15 cellular contexts compared by ENCODE assay signal in the genomic region with DNA sequence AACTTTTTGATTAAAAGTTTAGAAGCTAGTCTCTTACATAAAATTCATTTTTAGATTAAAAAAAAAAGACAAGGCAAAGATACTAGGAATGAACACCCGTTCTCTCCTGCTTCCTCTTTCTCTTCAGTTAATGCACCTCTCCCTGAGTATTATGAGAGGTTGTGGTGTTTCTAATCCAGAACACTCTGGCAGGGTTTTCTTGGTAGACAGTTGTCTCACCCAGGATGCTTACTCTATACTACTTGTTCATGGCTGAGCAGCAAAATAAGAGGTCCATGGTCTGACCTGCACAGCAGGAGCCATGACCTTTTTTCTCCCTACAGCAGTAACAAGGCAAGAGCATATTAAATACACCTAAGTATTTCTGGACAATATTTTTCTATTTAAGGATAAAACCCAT.
DNase-seq lines count a peak whose midpoint lies in the region; ATAC-seq and TF ChIP-seq lines count a peak whose summit lies in the region.
"Had no signal": no experiment of that assay in that cellular context is flagged by ENCODE, and none has a peak within 500 bp of the region (broad histone marks: within the 10 kb centered on the region; RNA-seq: fewer than 3 reads in every experiment).

No MANE protein-coding gene starts in this region.

- TF ChIP-seq CTCF in PC-3 (conservative IDR thresholded peaks at IDR 0.05; ENCODE audit: low read depth, low read length) (no peak), spleen (IDR thresholded peaks at IDR 0.05 in 8 of 11, conservative IDR thresholded peaks at IDR 0.05 in 3 of 11) (no peak), mammary epithelial cell (conservative IDR thresholded peaks at IDR 0.05 in 1 of 2, IDR thresholded peaks at IDR 0.05 in 1 of 2; ENCODE audit: extremely low read depth in 1 of 2, insufficient read depth in 1 of 2, low read depth in 1 of 2, low read length in 2 of 2) (no peak)

- H3K9ac ChIP-seq in PC-3 (ENCODE audit: low read length) (no peak overlapping the region), mesenchymal stem cell (ENCODE audit: low read length) (no peak overlapping the region), mammary epithelial cell (ENCODE audit: insufficient read depth, low read length) (no peak overlapping the region)

- H3K79me2 ChIP-seq in PC-3 (ENCODE audit: low read length) (peaks cover 9% of the 10 kb centered on the region; the same call in 1 of the 2 replicates), mammary epithelial cell (ENCODE audit: insufficient read depth, low read length) (peaks cover 17% of the 10 kb centered on the region)

- no peak overlapping the region for H3K23ac ChIP-seq in mesenchymal stem cell (ENCODE audit: low read length in 2 of 2)

- no peak overlapping the region for H3K14ac ChIP-seq in mesenchymal stem cell (ENCODE audit: low read length in 2 of 2)

- no peak overlapping the region for H2BK12ac ChIP-seq in mesenchymal stem cell (ENCODE audit: low read length in 2 of 2)

- H3K27ac ChIP-seq in PC-3 (ENCODE audit: low read length), result peak overlapping the region; percentile 39; the same call in 1 of the 2 replicates
- H3K27ac ChIP-seq in mesenchymal stem cell (ENCODE audit: low read length, poor library complexity, severe bottlenecking), result peak overlapping the region; percentile 8
- H3K27ac ChIP-seq in spleen, result no peak overlapping the region
- no peak overlapping the region for H3K27ac ChIP-seq in mammary epithelial cell (ENCODE audit: insufficient read depth, low read depth, low read length)

- H2AFZ ChIP-seq in PC-3 (ENCODE audit: low read length) (no peak overlapping the region), mesenchymal stem cell (ENCODE audit: low read depth, low read length) (no peak overlapping the region), mammary epithelial cell (ENCODE audit: low read depth, low read length) (no peak overlapping the region)

- H3K4me1 ChIP-seq in PC-3 (ENCODE audit: insufficient read depth, low read length) (peaks cover 46% of the 10 kb centered on the region), mesenchymal stem cell (ENCODE audit: control insufficient read depth, insufficient read depth, low read depth, low read length) (no peaks in the 10 kb centered on the region), spleen (peaks cover 0 to 26% (median 0%) of the 10 kb centered on the region in 6 donors), mammary epithelial cell (ENCODE audit: insufficient read depth, low read length) (no peaks in the 10 kb centered on the region)

- ATAC-seq in HG02884 (IDR thresholded peaks at IDR 0.05; ENCODE audit: unreplicated experiment) (peak; percentile 62), PC-3 (peak; percentile 14; the same call in 1 of the 2 replicates)

- no peak overlapping the region for H4K91ac ChIP-seq in mesenchymal stem cell (ENCODE audit: low read length)

- intact Hi-C loops in PC-3 (cut with micrococcal nuclease) (loop anchor here (5.0 kb wide), 1 partner anchor 60 kb away; no protein-coding TSS in a partner anchor), spleen (cut with DNase I; ENCODE audit: low total_unique reads) (no loop called here), mammary epithelial cell (cut with micrococcal nuclease) (no loop called here)

- no peak overlapping the region for H2BK5ac ChIP-seq in mesenchymal stem cell (ENCODE audit: low read depth, low read length, poor library complexity, severe bottlenecking)

- CTCF ChIA-PET in PC-3 (lab: Charles Lee) (no interaction called here), mammary epithelial cell (lab: Charles Lee; ENCODE audit: low non-redundant PET) (interaction anchor here (0.7 kb wide), 1 partner anchor 123 kb away, joined by 4 read pairs; no protein-coding TSS in a partner anchor)
- CTCF ChIA-PET in activated naive CD4-positive, alpha-beta T cell treated with anti-CD3 and anti-CD28 coated beads, Interleukin-2, amount 10 ng/mL, durations not matched to agents 7 days and 5 days (lab: Charles Lee), result no interaction called here

- no peaks in the 10 kb centered on the region for H3F3A ChIP-seq in PC-3 (ENCODE audit: low read length, unreplicated experiment)

- H3K4me3 ChIP-seq in PC-3 (ENCODE audit: low read length) (no peak overlapping the region), mesenchymal stem cell (ENCODE audit: insufficient read depth in 1 of 2, low read depth in 1 of 2, low read length in 2 of 2) (no peak overlapping the region), spleen (no peak overlapping the region), mammary epithelial cell (replicated peaks in 1 of 3; ENCODE audit: insufficient read depth in 1 of 3, low read depth in 2 of 3, low read length in 3 of 3) (no peak overlapping the region)

- no peaks in the 10 kb centered on the region for H3K9me3 Mint-ChIP-seq in activated naive CD4-positive, alpha-beta T cell treated with anti-CD3 and anti-CD28 coated beads, Interleukin-2, amount 10 ng/mL, durations not matched to agents 7 days and 5 days
- H3K9me3 Mint-ChIP-seq: activated naive CD4-positive, alpha-beta T cell treated with anti-CD3 and anti-CD28 coated beads, Interleukin-2, amount 50 U/mL, for 24 hours had no signal

- H3K4ac ChIP-seq in mesenchymal stem cell (ENCODE audit: low read depth in 1 of 2, low read length in 2 of 2), result no peak overlapping the region

- no peaks in the 10 kb centered on the region for H3K27me3 Mint-ChIP-seq in activated naive CD4-positive, alpha-beta T cell treated with anti-CD3 and anti-CD28 coated beads, Interleukin-2, amount 10 ng/mL, durations not matched to agents 7 days and 5 days
- H3K27me3 Mint-ChIP-seq: activated naive CD4-positive, alpha-beta T cell treated with anti-CD3 and anti-CD28 coated beads, Interleukin-2, amount 50 U/mL, for 24 hours had no signal

- POLR2A ChIA-PET in PC-3 (lab: Charles Lee; ENCODE audit: unreplicated experiment), result no interaction called here

- TF ChIP-seq POLR2A in spleen (IDR thresholded peaks at IDR 0.05), result no peak

- H3K36me3 ChIP-seq in PC-3 (ENCODE audit: low read depth, low read length), result no peaks in the 10 kb centered on the region; the same call in 1 of the 2 replicates
- H3K36me3 ChIP-seq in mesenchymal stem cell (ENCODE audit: control insufficient read depth in 1 of 2, insufficient read depth in 2 of 2, low read depth in 1 of 2, low read length in 2 of 2), result peaks cover 5 to 14% of the 10 kb centered on the region in 2 experiments
- H3K36me3 ChIP-seq in spleen, result peaks cover 0 to 35% (median 12%) of the 10 kb centered on the region in 6 donors
- H3K36me3 ChIP-seq in mammary epithelial cell (ENCODE audit: insufficient read depth, low read length), result no peaks in the 10 kb centered on the region

- WGBS in mesenchymal stem cell, result no CpG with 5 or more reads among the region's 1 CpG
- 39 to 62% (median 56%) methylated on average over 1 of the region's 1 CpG for WGBS in spleen, 5 donors
- 100% methylated on average over 1 of the region's 1 CpG for WGBS in mammary epithelial cell (ENCODE audit: low coverage, missing lambda C conversion rate)

- H3K79me1 ChIP-seq in mesenchymal stem cell (replicated peaks; ENCODE audit: low read length, poor library complexity, severe bottlenecking), result peaks cover 12% of the 10 kb centered on the region

- H3K27ac Mint-ChIP-seq in activated naive CD4-positive, alpha-beta T cell treated with anti-CD3 and anti-CD28 coated beads, Interleukin-2, amount 10 ng/mL, durations not matched to agents 7 days and 5 days, result no peak overlapping the region

- no peak overlapping the region for H3K4me3 Mint-ChIP-seq in activated naive CD4-positive, alpha-beta T cell treated with anti-CD3 and anti-CD28 coated beads, Interleukin-2, amount 10 ng/mL, durations not matched to agents 7 days and 5 days
- H3K4me3 Mint-ChIP-seq: activated naive CD4-positive, alpha-beta T cell treated with anti-CD3 and anti-CD28 coated beads, Interleukin-2, amount 50 U/mL, for 24 hours had no signal

- DNase-seq in NCI-H2196 (lab: John Stamatoyannopoulos, UW; ENCODE audit: unreplicated experiment) (peak; percentile 1), NCI-H2196 treated with DMSO at 0.1 percent for 48 hours (lab: John Stamatoyannopoulos, UW; ENCODE audit: unreplicated experiment) (no peak), PC-3 (no peak), mesenchymal stem cell (no peak), spleen (no peak), mammary epithelial cell (no peak)
- DNase-seq in activated naive CD4-positive, alpha-beta T cell treated with anti-CD3 and anti-CD28 coated beads, Interleukin-2, amount 10 ng/mL, durations not matched to agents 7 days and 5 days, result no peak
- DNase-seq: activated CD8-positive, alpha-beta memory T cell treated with anti-CD3 and anti-CD28 coated beads, Interleukin-2, amount 50 U/mL, for 4 hours; effector memory CD4-positive, alpha-beta T cell; GDM1; GOT3; hypothalamus; T-helper 1 cell had no signal

- no peak overlapping the region for H2BK120ac ChIP-seq in mesenchymal stem cell (ENCODE audit: low read depth, low read length)

- H3K27me3 ChIP-seq in PC-3 (ENCODE audit: low read length) (no peaks in the 10 kb centered on the region), mesenchymal stem cell (ENCODE audit: control insufficient read depth in 1 of 2, insufficient read depth in 1 of 2, low read length in 2 of 2) (no peaks in the 10 kb centered on the region), spleen (replicated peaks in 1 of 7) (no peaks in the 10 kb centered on the region), mammary epithelial cell (ENCODE audit: insufficient read depth, low read length) (no peaks in the 10 kb centered on the region)

- H3K18ac ChIP-seq in mesenchymal stem cell (ENCODE audit: low read depth in 1 of 2, low read length in 2 of 2), result no peak overlapping the region

- H2AK5ac ChIP-seq in mesenchymal stem cell (ENCODE audit: low read length, severe bottlenecking), result no peak overlapping the region

- H3K4me1 Mint-ChIP-seq in activated naive CD4-positive, alpha-beta T cell treated with anti-CD3 and anti-CD28 coated beads, Interleukin-2, amount 10 ng/mL, durations not matched to agents 7 days and 5 days, result no peaks in the 10 kb centered on the region

- peaks cover 16% of the 10 kb centered on the region for H3K36me3 Mint-ChIP-seq in activated naive CD4-positive, alpha-beta T cell treated with anti-CD3 and anti-CD28 coated beads, Interleukin-2, amount 10 ng/mL, durations not matched to agents 7 days and 5 days

- no peaks in the 10 kb centered on the region for H3K9me2 ChIP-seq in PC-3 (replicated peaks; ENCODE audit: low read length)

- H3K4me2 ChIP-seq in PC-3 (ENCODE audit: low read length), result peak overlapping the region; percentile 72
- no peak overlapping the region for H3K4me2 ChIP-seq in mesenchymal stem cell (ENCODE audit: low read length, poor library complexity, severe bottlenecking)
- no peak overlapping the region for H3K4me2 ChIP-seq in mammary epithelial cell (ENCODE audit: insufficient read depth, low read depth, low read length)

- H3K9me3 ChIP-seq in PC-3 (ENCODE audit: low read length) (no peaks in the 10 kb centered on the region), mesenchymal stem cell (ENCODE audit: control insufficient read depth, low read length) (no peaks in the 10 kb centered on the region), spleen (no peaks in the 10 kb centered on the region), mammary epithelial cell (replicated peaks; ENCODE audit: insufficient read depth, low read length) (no peaks in the 10 kb centered on the region)

- H4K20me1 ChIP-seq in PC-3 (ENCODE audit: low read length), result 0 out of 2 replicates have a peak, but pooled peaks cover 2% of the 10 kb centered on the region
- H4K20me1 ChIP-seq in mammary epithelial cell (ENCODE audit: insufficient read depth, low read length), result no peaks in the 10 kb centered on the region

- in situ Hi-C loops in mammary epithelial cell (cut with MboI; ENCODE audit: low sequenced_read_pairs in 2 of 2), result no loop called here

- no peak overlapping the region for H2BK15ac ChIP-seq in mesenchymal stem cell (ENCODE audit: low read depth, poor library complexity, severe bottlenecking)

- dilution Hi-C loops in mammary epithelial cell (cut with HindIII; ENCODE audit: low sequenced_read_pairs), result no loop called here

- no peak overlapping the region for H4K8ac ChIP-seq in mesenchymal stem cell (ENCODE audit: low read length)

- no TSS peak for BruUV-seq in PC-3 (replicated peaks; lab: Mats Ljungman, UMichigan)
- no TSS peak for BruUV-seq in mammary epithelial cell (replicated peaks; lab: Mats Ljungman, UMichigan)

Comparison
In these comparisons a context has a peak if more than half of its experiments do, and no peak if none do; other contexts are left out.
1. H3K27ac ChIP-seq: peak in PC-3 (single experiment) and mesenchymal stem cell (single experiment); none in spleen (0 of 8) and mammary epithelial cell (single experiment).